ENCODE assay signal across 8 cellular contexts in the genomic region with DNA sequence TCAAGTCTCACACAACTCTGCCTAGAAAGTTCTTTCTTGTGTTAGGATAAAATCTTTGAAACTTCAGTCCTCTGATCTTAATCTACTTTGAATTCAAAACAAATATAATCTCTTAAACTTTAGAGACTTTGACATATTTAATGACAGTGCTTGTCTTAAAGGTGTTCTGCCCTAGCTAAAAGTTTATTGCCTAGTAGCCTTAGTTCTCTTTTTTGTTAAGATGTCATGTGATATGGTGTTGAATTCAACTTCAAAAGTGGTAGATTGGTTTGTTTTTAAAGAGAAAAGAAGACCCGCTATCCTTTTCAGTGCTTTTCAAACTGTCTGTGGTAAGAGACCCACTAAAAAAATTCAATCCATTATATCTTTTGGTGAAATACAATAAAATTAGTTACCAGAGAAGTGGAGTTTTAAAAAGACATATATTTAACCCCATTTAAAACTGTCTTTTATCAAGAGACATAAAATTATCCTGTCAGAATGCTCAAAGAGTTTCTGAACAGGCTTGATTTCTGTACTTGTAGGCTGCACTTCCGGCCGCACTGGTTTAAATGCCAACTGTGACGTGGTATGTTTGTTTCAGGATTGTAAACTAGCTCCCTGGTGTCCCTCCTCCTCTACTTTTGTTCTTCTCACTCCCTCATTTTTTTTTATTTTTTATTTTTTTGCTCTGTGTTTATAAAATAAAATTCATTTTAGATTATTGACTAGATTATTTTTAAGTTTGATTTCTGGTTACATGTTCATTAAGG.
DNase-seq lines count a peak whose midpoint lies in the region; ATAC-seq and TF ChIP-seq lines count a peak whose summit lies in the region.

No MANE protein-coding gene starts in this region.

- H3K9me3 ChIP-seq in tibial nerve = no peaks in the 10 kb centered on the region

- TF ChIP-seq POLR2A in lower leg skin (IDR thresholded peaks at IDR 0.05) (no peak), tibial nerve (IDR thresholded peaks at IDR 0.05) (no peak)

- 39 to 43% methylated on average over 4 of the region's 4 CpGs for WGBS in lower leg skin, 2 donors
- 30 to 39% methylated on average over 4 of the region's 4 CpGs for WGBS in tibial nerve, 2 donors

- TF ChIP-seq CTCF in cardiac fibroblast (IDR thresholded peaks at IDR 0.05; ENCODE audit: low read depth, low read length) (no peak), lower leg skin (IDR thresholded peaks at IDR 0.05) (no peak), tibial nerve (IDR thresholded peaks at IDR 0.05) (no peak), omental fat pad (IDR thresholded peaks at IDR 0.05) (no peak)

- peak in 1 of 2 donors; percentile 55 for TF ChIP-seq EP300 in tibial nerve (IDR thresholded peaks at IDR 0.05)

- H3K4me3 ChIP-seq in cardiac fibroblast (replicated peaks in 1 of 2; ENCODE audit: low read depth in 2 of 2, low read length in 2 of 2) (no peak overlapping the region), lower leg skin (ENCODE audit: low read depth, poor library complexity, severe bottlenecking) (no peak overlapping the region), tibial nerve (no peak overlapping the region)

- H3K27me3 ChIP-seq in tibial nerve = no peaks in the 10 kb centered on the region

- peak; percentile 8 for DNase-seq in activated CD4-positive, alpha-beta T cell treated with anti-CD3 and anti-CD28 coated beads for 48 hours
- DNase-seq in activated CD4-positive, alpha-beta T cell treated with anti-CD3 and anti-CD28 coated beads for 1 hour = no peak
- peak; percentile 74 to 81 for DNase-seq in cardiac fibroblast (ENCODE audit: low read depth in 2 of 2)
- DNase-seq in lower leg skin (ENCODE audit: low spot score in 2 of 2) = peak; percentile 73 to 93
- peak; percentile 43 to 64 for DNase-seq in tibial nerve (ENCODE audit: low spot score in 2 of 2)
- no peak for DNase-seq in omental fat pad (ENCODE audit: low spot score)
- DNase-seq in HuH-7.5 (ENCODE audit: low spot score) = no peak

- H3K27ac ChIP-seq in tibial nerve = peak overlapping the region; percentile 43 to 83 (median 67)

- no peaks in the 10 kb centered on the region for H3K36me3 ChIP-seq in tibial nerve

- no peak for ATAC-seq in omental fat pad (ENCODE audit: low FRiP score)
- no peak for ATAC-seq in HG02759 (IDR thresholded peaks at IDR 0.05; ENCODE audit: unreplicated experiment)

- intact Hi-C loops in lower leg skin (cut with DNase I; ENCODE audit: low total_unique reads) = no loop called here

- peaks cover 0 to 99% (median 41%) of the 10 kb centered on the region in 4 donors for H3K4me1 ChIP-seq in tibial nerve

Comparison
In these comparisons a context has a peak if more than half of its experiments do, and no peak if none do; other contexts are left out.
1. DNase-seq: peak in activated CD4-positive, alpha-beta T cell treated with anti-CD3 and anti-CD28 coated beads for 48 hours (single experiment), cardiac fibroblast (2 of 2), lower leg skin (2 of 2) and tibial nerve (2 of 2); none in activated CD4-positive, alpha-beta T cell treated with anti-CD3 and anti-CD28 coated beads for 1 hour (single experiment), omental fat pad (single experiment) and HuH-7.5 (single experiment).